In the genomic region with DNA sequence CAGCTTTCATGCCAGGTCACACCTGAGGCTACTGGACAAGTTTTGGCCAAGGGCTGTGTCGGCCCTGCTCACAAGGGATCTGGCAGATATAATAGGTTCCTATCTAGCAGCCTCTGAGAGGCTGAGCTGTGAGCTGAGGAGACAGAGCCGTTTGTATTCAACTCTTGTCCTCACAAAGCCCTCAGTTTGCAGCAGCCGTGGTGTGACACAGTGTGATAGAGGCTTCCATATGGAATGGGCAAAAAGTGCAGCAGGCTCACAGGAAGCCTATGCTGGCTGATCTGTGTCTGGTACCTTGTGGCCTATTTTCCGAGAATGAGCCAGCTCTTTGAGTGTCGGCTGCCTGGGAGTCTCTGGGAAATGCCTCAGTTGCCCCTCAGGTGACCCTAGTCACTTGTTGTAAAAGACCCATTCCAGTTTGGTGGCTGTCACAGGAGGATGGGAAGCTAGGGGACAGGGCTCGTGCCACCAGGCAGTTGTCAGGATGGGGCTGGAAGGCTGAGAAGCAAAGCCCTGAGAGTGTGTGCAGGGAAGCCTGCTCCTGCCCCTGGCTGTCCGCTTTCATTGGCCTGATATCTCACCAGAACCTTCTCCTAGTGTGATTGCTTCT, we compare ENCODE assay signal across 21 cellular contexts. TPM values are rescaled to one million over a fixed set of nuclear protein-coding genes. Genes with fewer than 3 reads are reported as not detected.
"Had no signal": no experiment of that assay in that cellular context is flagged by ENCODE, and none has a peak within 500 bp of the region (broad histone marks: within the 10 kb centered on the region; RNA-seq: fewer than 3 reads in every experiment).

No MANE protein-coding gene starts in this region.

- H3K36me3 Mint-ChIP-seq: activated naive CD4-positive, alpha-beta T cell treated with anti-CD3 and anti-CD28 coated beads, Interleukin-2, amount 10 ng/mL, durations not matched to agents 7 days and 5 days; naive B cell; type B pancreatic cell had no signal

- H3K27me3 Mint-ChIP-seq: progenitor cell of endocrine pancreas had no signal

- DNase-seq: activated CD4-positive, alpha-beta T cell treated with anti-CD3 and anti-CD28 coated beads for 1 hour; activated CD4-positive, alpha-beta T cell treated with anti-CD3 and anti-CD28 coated beads, Interleukin-2, amount 50 U/mL, for 4 hours; activated naive CD4-positive, alpha-beta T cell treated with anti-CD3 and anti-CD28 coated beads, Interleukin-2, amount 10 ng/mL, durations not matched to agents 7 days and 5 days; activated T-cell treated with anti-CD3 and anti-CD28 coated beads, Interleukin-2, amount 50 U/mL, for 1 hour; erythroblast; gastrocnemius medialis; heart right ventricle; left colon; lower lobe of right lung; naive B cell; right cardiac atrium; small intestine; stimulated activated naive CD8-positive, alpha-beta T cell treated with anti-CD3 and anti-CD28 coated beads, Interleukin-15, Interleukin-2, amounts not matched to agents 100 U/mL and 50 U/mL, for 24 hours had no signal

- H3K9me3 Mint-ChIP-seq: activated naive CD4-positive, alpha-beta T cell treated with anti-CD3 and anti-CD28 coated beads, Interleukin-2, amount 10 ng/mL, durations not matched to agents 7 days and 5 days; activated T-helper 2 cell treated with anti-CD3 and anti-CD28 coated beads, Interferon-gamma antibody, Interleukin-2, Interleukin-4, amounts not matched to agents 10 μg/mL and 5 μg/mL and 100 μg/mL, durations not matched to agents 14 hours and 24 hours and 36 hours; naive B cell; type B pancreatic cell had no signal

- ATAC-seq: gastrocnemius medialis; heart right ventricle; left colon; lower lobe of right lung; right cardiac atrium; stimulated activated naive CD8-positive, alpha-beta T cell treated with anti-CD3 and anti-CD28 coated beads, Interleukin-15, Interleukin-2, amounts not matched to agents 100 U/mL and 50 U/mL, for 24 hours had no signal

- H3K4me1 Mint-ChIP-seq: activated naive CD4-positive, alpha-beta T cell treated with anti-CD3 and anti-CD28 coated beads, Interleukin-2, amount 10 ng/mL, durations not matched to agents 7 days and 5 days had no signal

- H3K4me3 Mint-ChIP-seq: activated naive CD4-positive, alpha-beta T cell treated with anti-CD3 and anti-CD28 coated beads, Interleukin-2, amount 10 ng/mL, durations not matched to agents 7 days and 5 days; naive B cell; type B pancreatic cell had no signal

- H3K27ac Mint-ChIP-seq: activated naive CD4-positive, alpha-beta T cell treated with anti-CD3 and anti-CD28 coated beads, Interleukin-2, amount 10 ng/mL, durations not matched to agents 7 days and 5 days; activated T-helper 2 cell treated with anti-CD3 and anti-CD28 coated beads, Interferon-gamma antibody, Interleukin-2, Interleukin-4, amounts not matched to agents 10 μg/mL and 5 μg/mL and 100 μg/mL, durations not matched to agents 14 hours and 24 hours and 36 hours; naive B cell; progenitor cell of endocrine pancreas; type B pancreatic cell had no signal

RNA-seq across cellular contexts. Expression of a gene that starts 16.1 kb away (rescaled TPM):
- total RNA-seq: activated T-helper 2 cell treated with anti-CD3 and anti-CD28 coated beads, Interferon-gamma antibody, Interleukin-2, Interleukin-4, amounts not matched to agents 10 μg/mL and 5 μg/mL and 100 μg/mL, durations not matched to agents 14 hours and 24 hours and 36 hours; ascending aorta; dorsolateral prefrontal cortex; gastrocnemius medialis; heart right ventricle; left colon; lower lobe of right lung; mononuclear cell; right cardiac atrium; T-helper 1 cell treated with Interleukin-12 subunit alpha and Interleukin-12 subunit beta and Interleukin-4 antibody, amounts not matched to agents 30 ng/mL and 1 ng/mL, for 36 hours; temporal lobe had no signal
- polyA plus RNA-seq: heart right ventricle, right cardiac atrium had no signal
